In the genomic region with DNA sequence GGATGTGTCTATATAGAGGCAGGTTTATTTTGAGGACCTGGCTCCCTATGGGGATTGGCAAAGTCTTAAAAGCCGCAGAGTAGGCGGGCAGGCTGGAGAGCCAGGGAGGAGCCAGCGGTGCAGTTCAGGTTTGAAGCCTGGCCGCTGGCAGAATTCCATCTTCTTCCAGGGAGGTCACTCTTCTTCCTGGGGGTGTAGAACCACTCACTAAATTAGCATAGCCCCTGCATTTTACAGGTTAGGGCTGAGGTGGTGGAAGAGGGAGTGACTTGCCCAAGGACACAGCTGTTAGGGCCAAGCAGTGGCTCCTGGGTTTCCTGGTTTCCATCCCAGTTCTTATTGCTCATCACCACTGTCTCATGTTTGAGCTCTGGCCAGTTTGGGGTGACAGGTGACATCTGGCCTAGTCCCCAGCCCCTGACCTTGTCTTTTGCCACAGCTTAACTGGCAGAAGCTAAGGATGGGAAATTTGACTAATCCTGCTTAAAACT, we compare ENCODE assay signal across 7 cellular contexts. TPM values are rescaled to one million over a fixed set of nuclear protein-coding genes. Genes with fewer than 3 reads are reported as not detected.
DNase-seq lines count a peak whose midpoint lies in the region; ATAC-seq, FAIRE-seq and TF ChIP-seq lines count a peak whose summit lies in the region.

No MANE protein-coding gene starts in this region.

- peak overlapping the region; percentile 82 for H3K4me3 Mint-ChIP-seq in activated T-cell treated with anti-CD3 and anti-CD28 coated beads, Interleukin-2, amount 50 U/mL, for 4 hours

- DNase-seq in NCI-H2107 (lab: John Stamatoyannopoulos, UW) (peak; percentile 28), foreskin keratinocyte (peak; percentile 22 to 58), occipital lobe (lab: John Stamatoyannopoulos, UW) (peak; percentile 28), HTR-8/SVneo (ENCODE audit: insufficient read length, low spot score) (no peak), NCI-H1930 (lab: John Stamatoyannopoulos, UW) (no peak)
- DNase-seq in activated T-cell treated with anti-CD3 and anti-CD28 coated beads, Interleukin-2, amount 50 U/mL, for 4 hours, result no peak

- H3K4me3 ChIP-seq in GM08714 (ENCODE audit: low read length), result peak overlapping the region; percentile 92; the same call in 1 of the 2 replicates

- peak; percentile 15 to 28 for ATAC-seq in activated T-cell treated with anti-CD3 and anti-CD28 coated beads, Interleukin-2, amount 50 U/mL, for 4 hours
- peak; percentile 61 for ATAC-seq in foreskin keratinocyte

- H3K9me3 Mint-ChIP-seq in activated T-cell treated with anti-CD3 and anti-CD28 coated beads, Interleukin-2, amount 50 U/mL, for 4 hours, result no peaks in the 10 kb centered on the region

- H3K27me3 ChIP-seq in foreskin keratinocyte, result no peaks in the 10 kb centered on the region

- H3K4me1 ChIP-seq in foreskin keratinocyte, result no peaks in the 10 kb centered on the region

- H3K4me1 Mint-ChIP-seq in activated T-cell treated with anti-CD3 and anti-CD28 coated beads, Interleukin-2, amount 50 U/mL, for 4 hours (ENCODE audit: low read depth), result peaks cover 11% of the 10 kb centered on the region

- FAIRE-seq in HTR-8/SVneo (lab: Jason Lieb, UNC), result no peak

- no peak for TF ChIP-seq CTCF in foreskin keratinocyte (conservative IDR thresholded peaks at IDR 0.05)

- no peaks in the 10 kb centered on the region for H3K27me3 Mint-ChIP-seq in activated T-cell treated with anti-CD3 and anti-CD28 coated beads, Interleukin-2, amount 50 U/mL, for 4 hours (ENCODE audit: low read depth)

- no peak overlapping the region for H3K27ac ChIP-seq in foreskin keratinocyte

- peaks cover 10% of the 10 kb centered on the region for H3K36me3 Mint-ChIP-seq in activated T-cell treated with anti-CD3 and anti-CD28 coated beads, Interleukin-2, amount 50 U/mL, for 4 hours (ENCODE audit: insufficient read depth)

RNA-seq across cellular contexts. Expression of a gene that starts 1.4 kb away (rescaled TPM):
- 1 to 10 TPM; 1.6 to 2.7 (median 2.2) TPM for total RNA-seq in activated T-cell treated with anti-CD3 and anti-CD28 coated beads, Interleukin-2, amount 50 U/mL, for 4 hours
- total RNA-seq in foreskin keratinocyte (55.8 and 56.8 TPM in 2 replicates), occipital lobe (117 TPM)
- 51.2 and 55.1 TPM in 2 replicates for polyA plus RNA-seq in foreskin keratinocyte

RNA-seq across cellular contexts. Expression of a gene that starts 26.5 kb away (rescaled TPM):
- 100 to 1,000 TPM; 242 to 285 (median 270) TPM for total RNA-seq in activated T-cell treated with anti-CD3 and anti-CD28 coated beads, Interleukin-2, amount 50 U/mL, for 4 hours
- 239 and 240 TPM in 2 replicates for total RNA-seq in foreskin keratinocyte
- polyA plus RNA-seq in foreskin keratinocyte, result 248 and 264 TPM in 2 replicates
- 90.0 TPM for total RNA-seq in occipital lobe

RNA-seq across cellular contexts. Expression of a gene that starts 45.7 kb away (rescaled TPM):
- total RNA-seq in activated T-cell treated with anti-CD3 and anti-CD28 coated beads, Interleukin-2, amount 50 U/mL, for 4 hours, result not detected
- total RNA-seq in foreskin keratinocyte, result 23.6 and 59.1 TPM in 2 replicates
- polyA plus RNA-seq in foreskin keratinocyte, result 72.2 and 142 TPM in 2 replicates
- not detected for total RNA-seq in occipital lobe

Comparison
In these comparisons a context has a peak if more than half of its experiments do, and no peak if none do; other contexts are left out.
1. DNase-seq: peak in NCI-H2107 (single experiment), foreskin keratinocyte (2 of 2) and occipital lobe (single experiment); none in activated T-cell treated with anti-CD3 and anti-CD28 coated beads, Interleukin-2, amount 50 U/mL, for 4 hours (single experiment), HTR-8/SVneo (single experiment) and NCI-H1930 (0 of 2).
2. RNA of a gene that starts 1.4 kb away (total RNA-seq): 117 TPM in occipital lobe (single experiment) and 55.8 to 56.8 TPM in foreskin keratinocyte; 1.6 to 2.7 TPM in activated T-cell treated with anti-CD3 and anti-CD28 coated beads, Interleukin-2, amount 50 U/mL, for 4 hours; every median in the first group is over 10 times any median in the second.
3. RNA of a gene that starts 45.7 kb away (total RNA-seq): 23.6 to 59.1 TPM in foreskin keratinocyte; not detected in occipital lobe (single experiment) and not detected in activated T-cell treated with anti-CD3 and anti-CD28 coated beads, Interleukin-2, amount 50 U/mL, for 4 hours; every median in the first group is over 10 times any median in the second.